ENCODE assay signal across 8 cellular contexts in the genomic region with DNA sequence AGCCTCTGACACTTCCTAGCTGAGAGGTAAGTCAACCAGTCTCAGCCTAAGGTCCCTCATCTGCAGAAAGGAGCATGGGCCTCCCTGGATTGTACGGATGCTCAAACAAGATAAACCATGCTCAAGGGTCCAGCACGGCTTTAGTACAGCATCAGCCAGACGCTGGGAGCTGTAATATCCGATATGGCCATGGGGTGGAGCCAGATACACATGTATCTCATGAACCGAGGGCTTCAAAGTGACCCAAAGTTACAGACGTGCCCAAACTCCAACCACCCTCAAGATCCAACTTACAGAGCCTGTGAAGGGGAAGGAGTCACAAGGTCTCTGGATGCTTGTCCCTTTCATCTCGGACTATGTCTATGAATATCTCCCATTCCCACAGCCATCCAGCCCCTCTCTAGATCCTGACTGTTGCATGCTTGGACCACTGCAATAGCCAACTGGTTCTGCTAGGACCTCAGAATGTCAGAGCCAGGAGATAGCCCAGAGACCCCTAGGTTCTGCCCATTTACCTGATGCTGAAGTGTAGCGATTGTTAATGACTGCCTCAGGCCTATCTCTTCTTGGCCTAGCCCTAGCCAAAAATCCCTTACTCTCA.
DNase-seq lines count a peak whose midpoint lies in the region; ATAC-seq, FAIRE-seq and TF ChIP-seq lines count a peak whose summit lies in the region.

No MANE protein-coding gene starts in this region.

- WGBS in body of pancreas, 2 donors, result 9 to 13% methylated on average over 6 to 8 of the region's 8 CpGs

- peak; percentile 89 for TF ChIP-seq CTCF in D721Med (IDR thresholded peaks at IDR 0.05; ENCODE audit: insufficient read depth, missing control alignments)
- peak; percentile 68 to 95 (median 91) for TF ChIP-seq CTCF in body of pancreas (IDR thresholded peaks at IDR 0.05)

- H3K27ac ChIP-seq in body of pancreas, result no peak overlapping the region

- ATAC-seq in GM21723 (IDR thresholded peaks at IDR 0.05; ENCODE audit: unreplicated experiment), result peak; percentile 81
- ATAC-seq in body of pancreas, result peak; percentile 65
- no peak for ATAC-seq in GM18907 (IDR thresholded peaks at IDR 0.05; ENCODE audit: unreplicated experiment)

- H3K27me3 ChIP-seq in body of pancreas, result no peaks in the 10 kb centered on the region

- peaks cover 27% of the 10 kb centered on the region for H3K4me1 ChIP-seq in body of pancreas

- H3K4me3 ChIP-seq in body of pancreas, result no peak overlapping the region

- no peaks in the 10 kb centered on the region for H3K9me3 ChIP-seq in body of pancreas

- intact Hi-C loops in body of pancreas (cut with DNase I), result loop anchor here (5.0 kb wide), 1 partner anchor 144 kb away; a partner anchor contains a TSS

- DNase-seq in D721Med (ENCODE audit: insufficient read length, low spot score) (peak; percentile 79), NCI-H146 treated with DMSO at 0.1 percent for 48 hours (lab: John Stamatoyannopoulos, UW; ENCODE audit: unreplicated experiment) (peak; percentile 21), UCSD-AML1 (lab: John Stamatoyannopoulos, UW; ENCODE audit: unreplicated experiment) (peak; percentile 76), body of pancreas (peak; percentile 85 to 92 (median 86)), iPS-NIHi11 (ENCODE audit: low spot score) (peak; percentile 87)
- peak; percentile 68 to 92 (median 72) for DNase-seq in stimulated activated CD4-positive, alpha-beta T cell treated with anti-CD3 and anti-CD28 coated beads, Interleukin-12 subunit alpha, Interleukin-12 subunit beta, amount 100 ng/mL, for 48 hours (ENCODE audit: low read depth in 2 of 3, low spot score in 1 of 3)

- peak; percentile 53 for FAIRE-seq in D721Med (lab: Jason Lieb, UNC)

- no peaks in the 10 kb centered on the region for H3K36me3 ChIP-seq in body of pancreas (replicated peaks in 1 of 2; ENCODE audit: insufficient read depth in 1 of 2, low read depth in 2 of 2)

- no peak for TF ChIP-seq POLR2A in body of pancreas (IDR thresholded peaks at IDR 0.05)

Comparison
In these comparisons a context has a peak if more than half of its experiments do, and no peak if none do; other contexts are left out.
1. DNase-seq: peak in every context shown above with its lines; median percentile 87 in iPS-NIHi11; 86 in body of pancreas; 79 in D721Med; 76 in UCSD-AML1; 72 in stimulated activated CD4-positive, alpha-beta T cell treated with anti-CD3 and anti-CD28 coated beads, Interleukin-12 subunit alpha, Interleukin-12 subunit beta, amount 100 ng/mL, for 48 hours; 21 in NCI-H146 treated with DMSO at 0.1 percent for 48 hours.